Comparison of ENCODE assay signal across 11 cellular contexts in the genomic region with DNA sequence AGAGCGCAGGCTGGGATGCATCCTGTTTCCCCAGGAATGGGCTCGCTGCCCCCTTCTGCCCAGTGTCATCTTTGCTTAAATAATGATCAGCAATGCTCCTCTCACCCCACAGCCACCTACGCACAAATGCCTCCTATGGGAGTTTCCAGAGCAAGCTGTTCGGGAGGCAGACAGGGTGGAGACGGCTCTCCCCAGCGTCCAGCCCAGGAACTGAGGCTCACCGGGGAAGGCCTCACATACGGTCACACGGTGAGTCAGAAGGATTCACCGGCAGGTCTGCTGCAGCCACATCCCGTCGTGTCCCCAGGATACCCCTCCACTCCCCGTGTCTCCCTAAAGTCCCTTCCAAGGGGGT. TPM values are rescaled to one million over a fixed set of nuclear protein-coding genes. Genes with fewer than 3 reads are reported as not detected.
DNase-seq lines count a peak whose midpoint lies in the region; ATAC-seq and TF ChIP-seq lines count a peak whose summit lies in the region.
"Had no signal": no experiment of that assay in that cellular context is flagged by ENCODE, and none has a peak within 500 bp of the region (broad histone marks: within the 10 kb centered on the region; RNA-seq: fewer than 3 reads in every experiment).

No MANE protein-coding gene starts in this region.

- H4K20me1 ChIP-seq in fibroblast of lung (ENCODE audit: control insufficient read depth, extremely low read depth, insufficient read depth, low read length) (no peaks in the 10 kb centered on the region), smooth muscle cell (ENCODE audit: low read depth) (no peaks in the 10 kb centered on the region)

- H2AFZ ChIP-seq in fibroblast of lung (ENCODE audit: low read length): no peak overlapping the region
- no peak overlapping the region for H2AFZ ChIP-seq in smooth muscle cell (ENCODE audit: low read depth)

- H3K4me2 ChIP-seq in fibroblast of lung (ENCODE audit: extremely low read depth, insufficient read depth, low read length) (no peak overlapping the region), smooth muscle cell (peak overlapping the region; percentile 38)

- H3K27me3 ChIP-seq in fibroblast of lung (ENCODE audit: control insufficient read depth, insufficient read depth, low read length): no peaks in the 10 kb centered on the region
- no peaks in the 10 kb centered on the region for H3K27me3 ChIP-seq in smooth muscle cell (ENCODE audit: low read depth)
- H3K27me3 ChIP-seq: colonic mucosa had no signal

- peaks cover 22% of the 10 kb centered on the region for H3K36me3 Mint-ChIP-seq in activated CD8-positive, alpha-beta memory T cell treated with anti-CD3 and anti-CD28 coated beads, Interleukin-2, amount 10 ng/mL, durations not matched to agents 7 days and 5 days

- TF ChIP-seq CTCF in fibroblast of lung (conservative IDR thresholded peaks at IDR 0.05 in 1 of 2, IDR thresholded peaks at IDR 0.05 in 1 of 2; ENCODE audit: low read depth in 1 of 2, low read length in 2 of 2): no peak
- TF ChIP-seq CTCF in smooth muscle cell (IDR thresholded peaks at IDR 0.05; ENCODE audit: borderline replicate concordance, insufficient read depth, poor library complexity, severe bottlenecking): no peak

- H3K4me3 ChIP-seq in fibroblast of lung (replicated peaks in 1 of 4; ENCODE audit: control extremely low read depth in 1 of 4, insufficient read depth in 1 of 4, low read depth in 3 of 4, low read length in 4 of 4): no peak overlapping the region
- H3K4me3 ChIP-seq in smooth muscle cell: no peak overlapping the region
- H3K4me3 ChIP-seq: colonic mucosa had no signal

- H3K36me3 ChIP-seq in fibroblast of lung (ENCODE audit: control insufficient read depth, insufficient read depth, low read length) (no peaks in the 10 kb centered on the region), smooth muscle cell (ENCODE audit: low read depth) (no peaks in the 10 kb centered on the region)
- H3K36me3 ChIP-seq: colonic mucosa had no signal

- H3K4me3 Mint-ChIP-seq in activated CD8-positive, alpha-beta memory T cell treated with anti-CD3 and anti-CD28 coated beads, Interleukin-2, amount 10 ng/mL, durations not matched to agents 7 days and 5 days: peak overlapping the region; percentile 19
- H3K4me3 Mint-ChIP-seq: activated CD4-positive, alpha-beta T cell treated with anti-CD3 and anti-CD28 coated beads, Interleukin-2, amount 10 ng/mL, durations not matched to agents 7 days and 5 days had no signal

- no peaks in the 10 kb centered on the region for H3K79me2 ChIP-seq in fibroblast of lung (ENCODE audit: control insufficient read depth, insufficient read depth, low read length)
- H3K79me2 ChIP-seq in smooth muscle cell (ENCODE audit: low read depth): no peaks in the 10 kb centered on the region

- CTCF ChIA-PET in activated CD8-positive, alpha-beta memory T cell treated with anti-CD3 and anti-CD28 coated beads, Interleukin-2, amount 10 ng/mL, durations not matched to agents 7 days and 5 days (lab: Charles Lee): interaction anchor here (0.9 to 2.6 kb wide), 3 partner anchors 52 to 66 kb away, joined by 4 to 8 read pairs (median 7); no protein-coding TSS in a partner anchor

- no peaks in the 10 kb centered on the region for H3K4me1 ChIP-seq in fibroblast of lung (ENCODE audit: control insufficient read depth, extremely low read depth, insufficient read depth, low read length)
- H3K4me1 ChIP-seq in smooth muscle cell (ENCODE audit: low read depth): peaks cover 20% of the 10 kb centered on the region
- H3K4me1 ChIP-seq: colonic mucosa had no signal

- no peaks in the 10 kb centered on the region for H3K27me3 Mint-ChIP-seq in activated CD8-positive, alpha-beta memory T cell treated with anti-CD3 and anti-CD28 coated beads, Interleukin-2, amount 10 ng/mL, durations not matched to agents 7 days and 5 days
- H3K27me3 Mint-ChIP-seq: activated CD4-positive, alpha-beta T cell treated with anti-CD3 and anti-CD28 coated beads, Interleukin-2, amount 10 ng/mL, durations not matched to agents 7 days and 5 days had no signal

- WGBS in smooth muscle cell (ENCODE audit: low lambda C conversion rate): 13% methylated on average over 13 of the region's 13 CpGs

- peak overlapping the region; percentile 84 for H3K27ac Mint-ChIP-seq in activated CD8-positive, alpha-beta memory T cell treated with anti-CD3 and anti-CD28 coated beads, Interleukin-2, amount 10 ng/mL, durations not matched to agents 7 days and 5 days

- no peak for ATAC-seq in activated CD8-positive, alpha-beta memory T cell treated with anti-CD3 and anti-CD28 coated beads, Interleukin-2, amount 10 ng/mL, durations not matched to agents 7 days and 5 days
- no peak for ATAC-seq in HG02870 (IDR thresholded peaks at IDR 0.05; ENCODE audit: unreplicated experiment)

- H3K9ac ChIP-seq in fibroblast of lung (ENCODE audit: insufficient read depth, low read length) (no peak overlapping the region), smooth muscle cell (ENCODE audit: low read depth) (peak overlapping the region; percentile 21)

- peaks cover 79% of the 10 kb centered on the region for H3K4me1 Mint-ChIP-seq in activated CD8-positive, alpha-beta memory T cell treated with anti-CD3 and anti-CD28 coated beads, Interleukin-2, amount 10 ng/mL, durations not matched to agents 7 days and 5 days

- peaks cover 14% of the 10 kb centered on the region for H3K9me3 Mint-ChIP-seq in activated CD8-positive, alpha-beta memory T cell treated with anti-CD3 and anti-CD28 coated beads, Interleukin-2, amount 10 ng/mL, durations not matched to agents 7 days and 5 days (ENCODE audit: low read depth)

- H3K9me3 ChIP-seq in fibroblast of lung (ENCODE audit: control insufficient read depth, insufficient read depth, low read depth, low read length) (no peaks in the 10 kb centered on the region), smooth muscle cell (replicated peaks; ENCODE audit: low read depth) (peaks cover 4% of the 10 kb centered on the region)
- H3K9me3 ChIP-seq: colonic mucosa had no signal

- H3K27ac ChIP-seq in fibroblast of lung (ENCODE audit: insufficient read depth, low read length) (no peak overlapping the region), smooth muscle cell (ENCODE audit: low read depth) (peak overlapping the region; percentile 94)
- H3K27ac ChIP-seq: C4-2B, colonic mucosa had no signal

- DNase-seq in activated CD8-positive, alpha-beta memory T cell treated with anti-CD3 and anti-CD28 coated beads, Interleukin-2, amount 10 ng/mL, durations not matched to agents 7 days and 5 days: no peak
- no peak for DNase-seq in activated CD8-positive, alpha-beta memory T cell treated with anti-CD3 and anti-CD28 coated beads for 24 hours
- peak; percentile 13 for DNase-seq in RKO (ENCODE audit: low spot score)
- DNase-seq in fibroblast of lung (ENCODE audit: low read depth in 2 of 2): peak; percentile 7 to 89
- no peak for DNase-seq in smooth muscle cell (lab: John Stamatoyannopoulos, UW; ENCODE audit: unreplicated experiment)
- no peak for DNase-seq in T1000 (lab: John Stamatoyannopoulos, UW)
- no peak for DNase-seq in COR-L47 (lab: John Stamatoyannopoulos, UW)
- DNase-seq: activated CD4-positive, alpha-beta T cell treated with anti-CD3 and anti-CD28 coated beads, Interleukin-2, amount 10 ng/mL, durations not matched to agents 7 days and 5 days; colonic mucosa had no signal

- peaks cover 21% of the 10 kb centered on the region for H3F3A ChIP-seq in smooth muscle cell (ENCODE audit: low read depth)

RNA-seq across cellular contexts. Expression of a gene that starts 40.3 kb away (rescaled TPM):
- total RNA-seq in activated CD8-positive, alpha-beta memory T cell treated with anti-CD3 and anti-CD28 coated beads, Interleukin-2, amount 10 ng/mL, durations not matched to agents 7 days and 5 days: 100 to 1,000 TPM; 224 to 246 TPM
- total RNA-seq in fibroblast of lung: 0.26 and 0.66 TPM in 2 replicates
- polyA plus RNA-seq in fibroblast of lung: 0.48 and 1.8 TPM in 2 replicates
- 1.9 and 4.9 TPM in 2 replicates for polyA plus RNA-seq in fibroblast of lung (2012)
- polyA minus RNA-seq in fibroblast of lung (ENCODE audit: low replicate concordance): 0.51 and 8.1 TPM in 2 replicates
- total RNA-seq in smooth muscle cell: 2.3 and 4.5 TPM in 2 replicates
- polyA plus RNA-seq in smooth muscle cell: 6.5 and 8.2 TPM in 2 replicates

Comparison
In these comparisons a context has a peak if more than half of its experiments do, and no peak if none do; other contexts are left out.
1. DNase-seq: peak in RKO (single experiment) and fibroblast of lung (2 of 2); none in activated CD8-positive, alpha-beta memory T cell treated with anti-CD3 and anti-CD28 coated beads, Interleukin-2, amount 10 ng/mL, durations not matched to agents 7 days and 5 days (single experiment), activated CD8-positive, alpha-beta memory T cell treated with anti-CD3 and anti-CD28 coated beads for 24 hours (single experiment), smooth muscle cell (single experiment), T1000 (single experiment) and COR-L47 (single experiment).
2. RNA of a gene that starts 40.3 kb away (total RNA-seq): 224 to 246 TPM in activated CD8-positive, alpha-beta memory T cell treated with anti-CD3 and anti-CD28 coated beads, Interleukin-2, amount 10 ng/mL, durations not matched to agents 7 days and 5 days; 2.3 to 4.5 TPM in smooth muscle cell and 0.26 to 0.66 TPM in fibroblast of lung; every median in the first group is over 10 times any median in the second.